8 cellular contexts compared by ENCODE assay signal in genomic region chr20:49045440-49046086, GRCh38. TPM values are rescaled to one million over a fixed set of nuclear protein-coding genes. Genes with fewer than 3 reads are reported as not detected.
A peak's percentile ranks its signal among the peaks of the same experiment; 100 is the strongest.
DNase-seq lines count a peak whose midpoint lies in the region; ATAC-seq and TF ChIP-seq lines count a peak whose summit lies in the region.

No MANE protein-coding gene starts in this region.

- DNase-seq in D341Med (ENCODE audit: low spot score) (peak; percentile 38), WERI-Rb-1 (no peak), fibroblast of the aortic adventitia (ENCODE audit: low read depth) (peak; percentile 9), omental fat pad (ENCODE audit: low spot score) (no peak), NCI-H226 (no peak), glomerular visceral epithelial cell (ENCODE audit: extremely low spot score) (no peak)

- H3K9me3 ChIP-seq in WERI-Rb-1 (ENCODE audit: severe bottlenecking), result no peaks in the 10 kb centered on the region

- ATAC-seq in HG03025 (IDR thresholded peaks at IDR 0.05; ENCODE audit: low FRiP score, unreplicated experiment), result peak; percentile 10
- ATAC-seq in omental fat pad (ENCODE audit: low FRiP score), result peak; percentile 4
- ATAC-seq in HG02571 (IDR thresholded peaks at IDR 0.05; ENCODE audit: unreplicated experiment), result no peak

- TF ChIP-seq CTCF in WERI-Rb-1 (IDR thresholded peaks at IDR 0.05; ENCODE audit: low read depth, low read length), result no peak
- TF ChIP-seq CTCF in fibroblast of the aortic adventitia (IDR thresholded peaks at IDR 0.05; ENCODE audit: insufficient read depth, low read length), result no peak
- no peak for TF ChIP-seq CTCF in omental fat pad (IDR thresholded peaks at IDR 0.05)

- H3K36me3 ChIP-seq in WERI-Rb-1, result peaks cover 34% of the 10 kb centered on the region

- peak overlapping the region; percentile 100 for H3K27ac ChIP-seq in WERI-Rb-1

- peak overlapping the region; percentile 80 for H3K4me3 ChIP-seq in WERI-Rb-1 (ENCODE audit: low read depth, low read length)
- peak overlapping the region; percentile 69 for H3K4me3 ChIP-seq in fibroblast of the aortic adventitia (ENCODE audit: low read depth, low read length)

- H3K27me3 ChIP-seq in WERI-Rb-1 (ENCODE audit: insufficient read depth, low read depth, severe bottlenecking), result no peaks in the 10 kb centered on the region

RNA-seq across cellular contexts. Expression of gene CSE1L, which starts 0.5 kb away (rescaled TPM):
- total RNA-seq in fibroblast of the aortic adventitia (ENCODE audit: low replicate concordance) (33.6 and 154 TPM in 2 replicates), omental fat pad (10 to 100 TPM; 29.9 to 37.8 (median 37.2) TPM)

Comparison
In these comparisons a context has a peak if more than half of its experiments do, and no peak if none do; other contexts are left out.
1. DNase-seq: peak in D341Med (single experiment) and fibroblast of the aortic adventitia (single experiment); none in WERI-Rb-1 (single experiment), omental fat pad (single experiment), NCI-H226 (single experiment) and glomerular visceral epithelial cell (single experiment).